8 cellular contexts compared by ENCODE assay signal in the genomic region with DNA sequence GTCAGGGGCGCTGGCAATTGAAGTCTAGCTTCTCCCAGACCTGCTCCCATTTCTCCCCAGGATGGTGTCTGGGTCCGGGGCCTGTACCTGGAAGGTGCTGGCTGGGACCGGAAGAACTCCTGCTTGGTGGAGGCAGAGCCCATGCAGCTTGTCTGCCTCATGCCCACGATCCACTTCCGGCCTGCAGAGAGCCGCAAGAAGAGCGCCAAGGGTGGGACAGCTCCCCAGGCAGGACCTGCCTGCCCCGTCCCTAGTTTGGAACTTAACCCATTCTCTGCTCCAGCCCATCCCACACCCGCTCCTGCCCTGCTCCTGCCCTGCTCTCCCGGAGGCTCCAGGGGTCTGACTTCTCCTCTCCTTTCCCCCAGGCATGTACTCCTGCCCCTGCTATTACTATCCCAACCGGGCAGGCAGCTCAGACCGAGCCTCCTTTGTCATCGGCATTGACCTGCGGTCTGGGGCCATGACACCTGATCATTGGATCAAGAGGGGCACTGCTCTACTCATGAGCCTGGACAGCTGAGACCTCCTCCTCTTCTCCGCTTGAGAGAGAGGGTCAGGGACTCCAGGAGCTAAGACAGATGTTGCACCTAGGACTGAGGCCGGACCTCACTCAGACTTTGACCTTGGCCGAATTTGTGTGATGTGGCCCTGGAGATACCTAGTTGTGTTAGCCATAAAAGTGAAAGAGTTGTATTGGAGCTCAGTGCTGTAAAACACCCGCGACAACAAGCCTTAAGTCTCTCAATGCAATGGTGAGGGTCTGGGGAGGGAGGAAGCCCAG. TPM values are rescaled to one million over a fixed set of nuclear protein-coding genes. Genes with fewer than 3 reads are reported as not detected.
DNase-seq lines count a peak whose midpoint lies in the region; ATAC-seq and TF ChIP-seq lines count a peak whose summit lies in the region.

No MANE protein-coding gene starts in this region.

- H3K4me3 Mint-ChIP-seq in mesothelial cell of epicardium = peak overlapping the region; percentile 94

- no peaks in the 10 kb centered on the region for H4K20me1 ChIP-seq in mammary epithelial cell (ENCODE audit: insufficient read depth, low read length)

- BruUV-seq in mammary epithelial cell (replicated peaks; lab: Mats Ljungman, UMichigan) = no TSS peak

- H3K27me3 ChIP-seq in left ventricle myocardium inferior (ENCODE audit: low read depth) (peaks cover 8% of the 10 kb centered on the region), mammary epithelial cell (ENCODE audit: insufficient read depth, low read length) (no peaks in the 10 kb centered on the region), vagina (no peaks in the 10 kb centered on the region)

- no peaks in the 10 kb centered on the region for H3K79me2 ChIP-seq in mammary epithelial cell (ENCODE audit: insufficient read depth, low read length)

- TF ChIP-seq CTCF in left ventricle myocardium inferior (IDR thresholded peaks at IDR 0.05; ENCODE audit: borderline replicate concordance) (no peak), mammary epithelial cell (conservative IDR thresholded peaks at IDR 0.05 in 1 of 2, IDR thresholded peaks at IDR 0.05 in 1 of 2; ENCODE audit: extremely low read depth in 1 of 2, insufficient read depth in 1 of 2, low read depth in 1 of 2, low read length in 2 of 2) (no peak), mesothelial cell of epicardium (IDR thresholded peaks at IDR 0.05; ENCODE audit: unreplicated experiment) (no peak), vagina (IDR thresholded peaks at IDR 0.05) (no peak)

- H3K27ac ChIP-seq in left ventricle myocardium inferior (replicated peaks) (peak overlapping the region; percentile 99), mammary epithelial cell (ENCODE audit: insufficient read depth, low read depth, low read length) (no peak overlapping the region), vagina (peak overlapping the region; percentile 99)

- H3K9ac ChIP-seq in mammary epithelial cell (ENCODE audit: insufficient read depth, low read length) = no peak overlapping the region

- no peaks in the 10 kb centered on the region for H3K36me3 Mint-ChIP-seq in mesothelial cell of epicardium

- in situ Hi-C loops in mammary epithelial cell (cut with MboI; ENCODE audit: low sequenced_read_pairs in 2 of 2) = no loop called here

- DNase-seq in left ventricle myocardium inferior (no peak), left cardiac atrium (no peak), mammary epithelial cell (no peak), mesothelial cell of epicardium (ENCODE audit: low spot score in 2 of 2, unreplicated experiment in 2 of 2) (no peak), vagina (ENCODE audit: extremely low spot score in 2 of 2) (peak in 1 of 2 donors; percentile 90), pons (ENCODE audit: low spot score) (no peak), middle frontal gyrus (ENCODE audit: extremely low spot score, low spot score) (no peak), NCI-H446 (lab: John Stamatoyannopoulos, UW) (no peak)

- no peaks in the 10 kb centered on the region for H3K9me3 Mint-ChIP-seq in mesothelial cell of epicardium

- no peaks in the 10 kb centered on the region for H3K9me3 ChIP-seq in left ventricle myocardium inferior (replicated peaks)
- H3K9me3 ChIP-seq in mammary epithelial cell (replicated peaks; ENCODE audit: insufficient read depth, low read length) = no peaks in the 10 kb centered on the region
- H3K9me3 ChIP-seq in vagina = no peaks in the 10 kb centered on the region

- dilution Hi-C loops in mammary epithelial cell (cut with HindIII; ENCODE audit: low sequenced_read_pairs) = no loop called here

- ATAC-seq in left cardiac atrium = no peak

- intact Hi-C loops in left ventricle myocardium inferior (cut with micrococcal nuclease) (no loop called here), left cardiac atrium (cut with DNase I) (no loop called here), mammary epithelial cell (cut with micrococcal nuclease) (no loop called here), vagina (cut with DNase I) (no loop called here)

- CTCF ChIA-PET in mammary epithelial cell (lab: Charles Lee; ENCODE audit: low non-redundant PET) = interaction anchor here (0.6 kb wide), 2 partner anchors 10 to 27 kb away, joined by 3 read pairs; no protein-coding TSS in a partner anchor

- no peak for TF ChIP-seq POLR2A in vagina (IDR thresholded peaks at IDR 0.05)

- WGBS in mammary epithelial cell (ENCODE audit: low coverage, missing lambda C conversion rate) = 44% methylated on average over 19 of the region's 19 CpGs

- peak overlapping the region; percentile 88 for H3K4me3 ChIP-seq in left ventricle myocardium inferior
- peak overlapping the region in 2 of 3 experiments; percentile 24 to 69 for H3K4me3 ChIP-seq in mammary epithelial cell (replicated peaks in 1 of 3; ENCODE audit: insufficient read depth in 1 of 3, low read depth in 2 of 3, low read length in 3 of 3)
- peak overlapping the region; percentile 70 to 95 for H3K4me3 ChIP-seq in vagina

- H3K27me3 Mint-ChIP-seq in mesothelial cell of epicardium (ENCODE audit: low read depth) = peaks cover 22% of the 10 kb centered on the region

- peak overlapping the region; percentile 97 for H3K4me2 ChIP-seq in mammary epithelial cell (ENCODE audit: insufficient read depth, low read depth, low read length)

- peaks cover 25% of the 10 kb centered on the region for H3K4me1 Mint-ChIP-seq in mesothelial cell of epicardium

- peak overlapping the region; percentile 94 for H2AFZ ChIP-seq in mammary epithelial cell (ENCODE audit: low read depth, low read length)

- no peaks in the 10 kb centered on the region for H3K36me3 ChIP-seq in left ventricle myocardium inferior
- no peaks in the 10 kb centered on the region for H3K36me3 ChIP-seq in mammary epithelial cell (ENCODE audit: insufficient read depth, low read length)
- no peaks in the 10 kb centered on the region for H3K36me3 ChIP-seq in vagina

- H3K27ac Mint-ChIP-seq in mesothelial cell of epicardium = no peak overlapping the region

- H3K4me1 ChIP-seq in left ventricle myocardium inferior (peaks cover 46% of the 10 kb centered on the region), mammary epithelial cell (ENCODE audit: insufficient read depth, low read length) (peaks cover 28% of the 10 kb centered on the region), vagina (peaks cover 26% of the 10 kb centered on the region)

RNA-seq across cellular contexts. Expression of gene KDM6B, which starts 0.8 kb away (rescaled TPM):
- total RNA-seq in left ventricle myocardium inferior = 23.3 TPM
- total RNA-seq in left cardiac atrium = 10 to 100 TPM; 24.2 to 31.7 TPM
- 10 to 100 TPM in 1 of 2 donors, 1 to 10 TPM in 1; 8.2 to 26.5 TPM for total RNA-seq in mammary epithelial cell
- 0.68 TPM for polyA plus RNA-seq in mammary epithelial cell
- polyA minus RNA-seq in mammary epithelial cell = 4.5 TPM
- 88.4 to 96.3 TPM (median 94.4 TPM) in 3 replicates for total RNA-seq in mesothelial cell of epicardium
- 12.5 TPM for total RNA-seq in vagina

RNA-seq across cellular contexts. Expression of gene TMEM88, which starts 21.7 kb away (rescaled TPM):
- total RNA-seq in left ventricle myocardium inferior (26.4 TPM), left cardiac atrium (10 to 100 TPM; 32.5 to 33.6 TPM), mammary epithelial cell (1 to 10 TPM in 1 of 2 donors, under 1 TPM in 1; 0.17 to 2.3 TPM), mesothelial cell of epicardium (12.3 to 15.4 TPM (median 15.2 TPM) in 3 replicates), vagina (26.3 TPM)
- polyA plus RNA-seq in mammary epithelial cell = 0.15 TPM
- not detected for polyA minus RNA-seq in mammary epithelial cell

RNA-seq across cellular contexts. Expression of gene NAA38, which starts 24.2 kb away (rescaled TPM):
- 89.8 TPM for total RNA-seq in left ventricle myocardium inferior
- total RNA-seq in left cardiac atrium = 10 to 100 TPM; 66.9 to 83.1 TPM
- total RNA-seq in mammary epithelial cell = 10 to 100 TPM; 28.2 to 81.5 TPM
- 99.4 TPM for polyA plus RNA-seq in mammary epithelial cell
- 11.0 TPM for polyA minus RNA-seq in mammary epithelial cell
- total RNA-seq in mesothelial cell of epicardium = 63.9 to 67.2 TPM (median 66.4 TPM) in 3 replicates
- total RNA-seq in vagina = 83.5 TPM

RNA-seq across cellular contexts. Expression of gene CYB5D1, which starts 24.6 kb away (rescaled TPM):
- 17.8 TPM for total RNA-seq in left ventricle myocardium inferior
- total RNA-seq in left cardiac atrium = 10 to 100 TPM; 15.6 to 17.1 TPM
- 10 to 100 TPM; 14.1 to 15.2 TPM for total RNA-seq in mammary epithelial cell
- polyA plus RNA-seq in mammary epithelial cell = 8.2 TPM
- polyA minus RNA-seq in mammary epithelial cell = 25.7 TPM
- 12.5 to 13.0 TPM (median 13.0 TPM) in 3 replicates for total RNA-seq in mesothelial cell of epicardium
- total RNA-seq in vagina = 4.4 TPM

RNA-seq across cellular contexts. Expression of gene CHD3, which starts 55.4 kb away (rescaled TPM):
- 15.6 TPM for total RNA-seq in left ventricle myocardium inferior
- total RNA-seq in left cardiac atrium = 10 to 100 TPM; 24.9 to 32.9 TPM
- 10 to 100 TPM; 28.8 to 87.5 TPM for total RNA-seq in mammary epithelial cell
- 22.0 TPM for polyA plus RNA-seq in mammary epithelial cell
- polyA minus RNA-seq in mammary epithelial cell = 76.1 TPM
- total RNA-seq in mesothelial cell of epicardium = 333 to 339 TPM (median 337 TPM) in 3 replicates
- total RNA-seq in vagina = 128 TPM
